ENCODE assay signal across 8 cellular contexts in genomic region chr16:31700200-31700529, GRCh38.
DNase-seq lines count a peak whose midpoint lies in the region; ATAC-seq, FAIRE-seq and TF ChIP-seq lines count a peak whose summit lies in the region.

No MANE protein-coding gene starts in this region.

- H3K9me3 ChIP-seq in mucosa of descending colon = no peaks in the 10 kb centered on the region

- no peak for ATAC-seq in mucosa of descending colon
- ATAC-seq in GM18498 (IDR thresholded peaks at IDR 0.05; ENCODE audit: unreplicated experiment) = no peak

- no peaks in the 10 kb centered on the region for H3K27me3 ChIP-seq in bronchial epithelial cell (ENCODE audit: control insufficient read depth, insufficient read depth, low read length)

- peaks cover 11% of the 10 kb centered on the region for H3K4me1 ChIP-seq in mucosa of descending colon (ENCODE audit: low read depth)

- intact Hi-C loops in mucosa of descending colon (cut with DNase I, micrococcal nuclease) = no loop called here

- peaks cover 8% of the 10 kb centered on the region for H3K36me3 ChIP-seq in bronchial epithelial cell (ENCODE audit: control insufficient read depth, insufficient read depth, low read length)
- no peaks in the 10 kb centered on the region for H3K36me3 ChIP-seq in mucosa of descending colon (ENCODE audit: low read depth)

- DNase-seq in DMS79 (lab: John Stamatoyannopoulos, UW) (peak; percentile 88), GM20000 (ENCODE audit: low spot score) (peak; percentile 89), NCI-H2227 treated with DMSO at 0.1 percent for 48 hours (lab: John Stamatoyannopoulos, UW) (peak; percentile 69), bronchial epithelial cell (ENCODE audit: low read depth) (no peak), mucosa of descending colon (no peak), COLO829 (ENCODE audit: low spot score) (no peak), globus pallidus (ENCODE audit: low spot score) (no peak)

- TF ChIP-seq CTCF in GM20000 (IDR thresholded peaks at IDR 0.05; ENCODE audit: extremely low read depth, missing control alignments) = no peak
- no peak for TF ChIP-seq CTCF in bronchial epithelial cell (IDR thresholded peaks at IDR 0.05; ENCODE audit: insufficient read depth, low read length, severe bottlenecking)
- TF ChIP-seq CTCF in mucosa of descending colon (IDR thresholded peaks at IDR 0.05) = no peak

- FAIRE-seq in bronchial epithelial cell (lab: Jason Lieb, UNC) = no peak

- peak overlapping the region; percentile 93 for H3K4me3 ChIP-seq in bronchial epithelial cell (ENCODE audit: low read depth, low read length)
- H3K4me3 ChIP-seq in mucosa of descending colon = peak overlapping the region; percentile 86

Comparison
In these comparisons a context has a peak if more than half of its experiments do, and no peak if none do; other contexts are left out.
1. DNase-seq: peak in DMS79 (single experiment), GM20000 (single experiment) and NCI-H2227 treated with DMSO at 0.1 percent for 48 hours (single experiment); none in bronchial epithelial cell (single experiment), mucosa of descending colon (0 of 3), COLO829 (single experiment) and globus pallidus (single experiment).